ENCODE assay signal across 8 cellular contexts in genomic region chr18:21111351-21112139, GRCh38. TPM values are rescaled to one million over a fixed set of nuclear protein-coding genes. Genes with fewer than 3 reads are reported as not detected.
DNase-seq lines count a peak whose midpoint lies in the region; ATAC-seq and TF ChIP-seq lines count a peak whose summit lies in the region.

Gene ROCK1, minus strand, starts transcription at chr18:21111813. Its CDS starts 903 bp downstream, at chr18:21110910.

- TF ChIP-seq CTCF in PC-3 (conservative IDR thresholded peaks at IDR 0.05; ENCODE audit: low read depth, low read length) (no peak), mucosa of descending colon (IDR thresholded peaks at IDR 0.05) (no peak)

- no peaks in the 10 kb centered on the region for H3K27me3 ChIP-seq in PC-3 (ENCODE audit: low read length)

- intact Hi-C loops in PC-3 (cut with micrococcal nuclease): loop anchor here (2.0 to 5.0 kb wide), 3 partner anchors 39 to 101 kb away; no protein-coding TSS in a partner anchor
- intact Hi-C loops in mucosa of descending colon (cut with DNase I, micrococcal nuclease): no loop called here

- peak; percentile 95 for DNase-seq in DMS53 (lab: John Stamatoyannopoulos, UW)
- DNase-seq in Jurkat, Clone E6-1 (ENCODE audit: low read depth, low spot score): peak; percentile 90
- peak; percentile 93 for DNase-seq in PC-3
- DNase-seq in activated T-cell treated with anti-CD3 and anti-CD28 coated beads for 48 hours (ENCODE audit: low read depth): peak; percentile 98
- peak; percentile 68 for DNase-seq in epithelial cell of prostate (ENCODE audit: low read depth, low spot score)
- DNase-seq in mucosa of descending colon: peak; percentile 98 to 99 (median 99)
- peak; percentile 98 to 99 for DNase-seq in stimulated activated CD8-positive, alpha-beta memory T cell treated with anti-CD3 and anti-CD28 coated beads, Interleukin-4, amount 100 ng/mL, for 1 hour (ENCODE audit: low read depth in 2 of 2, low spot score in 1 of 2)

- H3F3A ChIP-seq in PC-3 (ENCODE audit: low read length, unreplicated experiment): no peaks in the 10 kb centered on the region

- peak within 1 kb of the TSS; percentile 88 for H3K4me3 ChIP-seq in Jurkat, Clone E6-1 (ENCODE audit: low read length)
- H3K4me3 ChIP-seq in PC-3 (ENCODE audit: low read length): peak within 1 kb of the TSS; percentile 99
- H3K4me3 ChIP-seq in mucosa of descending colon: peak within 1 kb of the TSS; percentile 83

- POLR2A ChIA-PET in PC-3 (lab: Charles Lee; ENCODE audit: unreplicated experiment): interaction anchor here (0.5 to 0.7 kb wide), 4 partner anchors 17 to 79 kb away, joined by 3 to 7 read pairs (median 6); no protein-coding TSS in a partner anchor

- H3K27ac ChIP-seq in PC-3 (ENCODE audit: low read length) (peak within 1 kb of the TSS; percentile 83), epithelial cell of prostate (peak within 1 kb of the TSS; percentile 79)

- H3K4me1 ChIP-seq in PC-3 (ENCODE audit: insufficient read depth, low read length) (peaks cover 15% of the 10 kb centered on the region), mucosa of descending colon (ENCODE audit: low read depth) (peaks cover 23% of the 10 kb centered on the region)

- H3K9me2 ChIP-seq in PC-3 (replicated peaks; ENCODE audit: low read length): no peaks in the 10 kb centered on the region

- ATAC-seq in GM21717 (IDR thresholded peaks at IDR 0.05; ENCODE audit: unreplicated experiment) (peak; percentile 91), PC-3 (peak; percentile 94), mucosa of descending colon (peak; percentile 95)

- peak within 1 kb of the TSS; percentile 97 for H3K9ac ChIP-seq in PC-3 (ENCODE audit: low read length)

- H3K36me3 ChIP-seq in PC-3 (ENCODE audit: low read depth, low read length): no peaks in the 10 kb centered on the region
- H3K36me3 ChIP-seq in mucosa of descending colon (ENCODE audit: low read depth): no peaks in the 10 kb centered on the region

- peaks cover 50% of the 10 kb centered on the region for H3K79me2 ChIP-seq in PC-3 (ENCODE audit: low read length)

- no peaks in the 10 kb centered on the region for H3K9me3 ChIP-seq in PC-3 (ENCODE audit: low read length)
- H3K9me3 ChIP-seq in mucosa of descending colon: no peaks in the 10 kb centered on the region

- CTCF ChIA-PET in PC-3 (lab: Charles Lee): interaction anchor here (0.5 to 1.6 kb wide), 5 partner anchors 12 to 131 kb away, joined by 3 to 9 read pairs (median 4); no protein-coding TSS in a partner anchor

- H4K20me1 ChIP-seq in PC-3 (ENCODE audit: low read length): peaks cover 38% of the 10 kb centered on the region

- peak within 1 kb of the TSS; percentile 100 for H2AFZ ChIP-seq in PC-3 (ENCODE audit: low read length)

- no TSS peak for BruUV-seq in PC-3 (replicated peaks; lab: Mats Ljungman, UMichigan)

- H3K4me2 ChIP-seq in PC-3 (ENCODE audit: low read length): peak within 1 kb of the TSS; percentile 99

RNA-seq across cellular contexts. Expression of gene ROCK1, which starts in this region (rescaled TPM):
- polyA plus RNA-seq in Jurkat, Clone E6-1 (2012; ENCODE audit: insufficient read depth, insufficient read length): 31.7 TPM
- 22.2 and 37.0 TPM in 2 replicates for total RNA-seq in PC-3 (2014; rRNA removed)
- total RNA-seq in mucosa of descending colon: 10 to 100 TPM; 33.0 to 57.3 (median 34.1) TPM

Comparison
In these comparisons a context has a peak if more than half of its experiments do, and no peak if none do; other contexts are left out.
1. Peak in every context shown above with its lines: DNase-seq, ATAC-seq, H3K4me3 ChIP-seq and H3K27ac ChIP-seq.